ENCODE assay signal across 8 cellular contexts in genomic region chr5:54944364-54944763, GRCh38. TPM values are rescaled to one million over a fixed set of nuclear protein-coding genes. Genes with fewer than 3 reads are reported as not detected.
DNase-seq lines count a peak whose midpoint lies in the region; ATAC-seq and TF ChIP-seq lines count a peak whose summit lies in the region.

No MANE protein-coding gene starts in this region.

- TF ChIP-seq CTCF in cardiac muscle cell (IDR thresholded peaks at IDR 0.05; ENCODE audit: low read depth, low read length), result peak; percentile 73

- no peaks in the 10 kb centered on the region for H3K36me3 Mint-ChIP-seq in immature natural killer cell

- H3K4me1 ChIP-seq in cardiac muscle cell (ENCODE audit: low read depth), result peaks cover 7% of the 10 kb centered on the region

- H3K9me3 Mint-ChIP-seq in immature natural killer cell, result no peaks in the 10 kb centered on the region

- no peaks in the 10 kb centered on the region for H3K27me3 ChIP-seq in cardiac muscle cell

- no peaks in the 10 kb centered on the region for H3K9me3 ChIP-seq in cardiac muscle cell (ENCODE audit: low read depth)

- H3K27me3 Mint-ChIP-seq in immature natural killer cell (ENCODE audit: low read depth in 3 of 3), result peaks cover 0 to 2% (median 0%) of the 10 kb centered on the region in 3 donors

- ATAC-seq in Right ventricle myocardium inferior (no peak), HG02981 (IDR thresholded peaks at IDR 0.05; ENCODE audit: unreplicated experiment) (no peak)
- ATAC-seq in stimulated activated naive CD8-positive, alpha-beta T cell treated with anti-CD3 and anti-CD28 coated beads, Interleukin-15, Interleukin-2, amounts not matched to agents 100 U/mL and 50 U/mL, for 24 hours, result peak; percentile 46

- no peaks in the 10 kb centered on the region for H3K36me3 ChIP-seq in cardiac muscle cell

- H3K4me1 Mint-ChIP-seq in immature natural killer cell, result peaks cover 1 to 6% of the 10 kb centered on the region in 2 donors

- peak; percentile 17 to 61 for DNase-seq in cardiac muscle cell (ENCODE audit: low read depth in 1 of 2, low spot score in 1 of 2)
- no peak for DNase-seq in Right ventricle myocardium inferior (ENCODE audit: missing footprints)
- DNase-seq in NCI-H1694 treated with DMSO at 0.1 percent for 48 hours (lab: John Stamatoyannopoulos, UW), result peak; percentile 13
- peak; percentile 3 for DNase-seq in activated naive CD8-positive, alpha-beta T cell treated with anti-CD3 and anti-CD28 coated beads, Interleukin-2, amount 50 U/mL, for 16 hours (ENCODE audit: low read depth, low spot score)
- peak; percentile 50 to 55 (median 52) for DNase-seq in immature natural killer cell
- peak; percentile 30 for DNase-seq in stimulated activated naive CD8-positive, alpha-beta T cell treated with anti-CD3 and anti-CD28 coated beads, Interleukin-15, Interleukin-2, amounts not matched to agents 100 U/mL and 50 U/mL, for 24 hours
- no peak for DNase-seq in cortex of kidney (lab: John Stamatoyannopoulos, UW)

- H3K4me3 Mint-ChIP-seq in immature natural killer cell, result no peak overlapping the region

- no peak overlapping the region for H3K27ac Mint-ChIP-seq in immature natural killer cell

- H3K4me3 ChIP-seq in cardiac muscle cell, result no peak overlapping the region

- H3K27ac ChIP-seq in cardiac muscle cell, result no peak overlapping the region

- intact Hi-C loops in Right ventricle myocardium inferior (cut with DNase I), result loop anchor here (1.0 kb wide), 1 partner anchor 202 kb away; no protein-coding TSS in a partner anchor

RNA-seq across cellular contexts. Expression of gene ESM1, which starts 41.0 kb away (rescaled TPM):
- total RNA-seq in cardiac muscle cell (0.35 and 1.7 TPM in 2 replicates), Right ventricle myocardium inferior (0.19 TPM)
- polyA plus RNA-seq in cardiac muscle cell (0.48 TPM in 1 of 2 replicates, not detected in the other), immature natural killer cell (under 1 TPM in 2 of 3 donors, not detected in 1; 0.74 to 0.96 TPM)

Comparison
In these comparisons a context has a peak if more than half of its experiments do, and no peak if none do; other contexts are left out.
1. DNase-seq: peak in cardiac muscle cell (2 of 2), NCI-H1694 treated with DMSO at 0.1 percent for 48 hours (single experiment), activated naive CD8-positive, alpha-beta T cell treated with anti-CD3 and anti-CD28 coated beads, Interleukin-2, amount 50 U/mL, for 16 hours (single experiment), immature natural killer cell (3 of 3) and stimulated activated naive CD8-positive, alpha-beta T cell treated with anti-CD3 and anti-CD28 coated beads, Interleukin-15, Interleukin-2, amounts not matched to agents 100 U/mL and 50 U/mL, for 24 hours (single experiment); none in Right ventricle myocardium inferior (single experiment) and cortex of kidney (single experiment).